Comparison of ENCODE assay signal across 1 cellular context in genomic region chr1:222713091-222714012, GRCh38.
A peak's percentile ranks its signal among the peaks of the same experiment; 100 is the strongest.
TF ChIP-seq lines count a peak whose summit lies in the region.

No MANE protein-coding gene starts in this region.

TF ChIP-seq in HepG2, 621 proteins besides CTCF, POLR2A, EP300 and RAD21 (continued from another document and continues in another):
- TF ChIP-seq POLR2G (IDR thresholded peaks at IDR 0.05; ENCODE audit: low read depth, low read length) (peak; percentile 69), RARG (CRISPR knock-in tag; IDR thresholded peaks at IDR 0.05; ENCODE audit: low read depth) (no peak), BHLHE40 (IDR thresholded peaks at IDR 0.05; ENCODE audit: low read length) (peak; percentile 96), NFKBIZ (CRISPR knock-in tag; IDR thresholded peaks at IDR 0.05) (no peak), PBX3 (CRISPR knock-in tag; IDR thresholded peaks at IDR 0.05; ENCODE audit: borderline replicate concordance) (no peak), HOXA9 (CRISPR knock-in tag; IDR thresholded peaks at IDR 0.05; ENCODE audit: borderline replicate concordance) (no peak), NR2F1 (CRISPR knock-in tag; IDR thresholded peaks at IDR 0.05) (no peak), HOXA7 (CRISPR knock-in tag; IDR thresholded peaks at IDR 0.05) (no peak), ZNF34 (CRISPR knock-in tag; IDR thresholded peaks at IDR 0.05; ENCODE audit: borderline replicate concordance) (no peak), ZNF296 (CRISPR knock-in tag; conservative IDR thresholded peaks at IDR 0.05) (no peak), ATF2 (CRISPR knock-in tag; IDR thresholded peaks at IDR 0.05) (peak; percentile 41; the same call in 1 of the 2 replicates), NCOA5 (CRISPR knock-in tag; IDR thresholded peaks at IDR 0.05) (no peak), ZBTB37 (CRISPR knock-in tag; IDR thresholded peaks at IDR 0.05) (no peak), FLYWCH1 (CRISPR knock-in tag; IDR thresholded peaks at IDR 0.05) (no peak), ZNF407 (CRISPR knock-in tag; IDR thresholded peaks at IDR 0.05; ENCODE audit: not compliant biosample characterization) (no peak), NONO (IDR thresholded peaks at IDR 0.05) (no peak), NONO (CRISPR knock-in tag; conservative IDR thresholded peaks at IDR 0.05) (0 out of 2 replicates have a peak, but pooled peaks have one; percentile 25), ZNF652 (CRISPR knock-in tag; IDR thresholded peaks at IDR 0.05; ENCODE audit: borderline replicate concordance, low read depth) (no peak), ARNT2 (CRISPR knock-in tag; IDR thresholded peaks at IDR 0.05; ENCODE audit: low read depth) (no peak), ZBTB49 (CRISPR knock-in tag; IDR thresholded peaks at IDR 0.05; ENCODE audit: borderline replicate concordance) (no peak), KDM4B (CRISPR knock-in tag; IDR thresholded peaks at IDR 0.05) (0 out of 2 replicates have a peak, but pooled peaks have one; percentile 17), RFX1 (IDR thresholded peaks at IDR 0.05) (no peak), ATF7 (IDR thresholded peaks at IDR 0.05) (no peak), ATF7 (CRISPR knock-in tag; IDR thresholded peaks at IDR 0.05) (no peak), ATF7-NPFF (CRISPR knock-in tag; IDR thresholded peaks at IDR 0.05; ENCODE audit: low read depth) (no peak), ZBTB1 (CRISPR knock-in tag; IDR thresholded peaks at IDR 0.05; ENCODE audit: borderline replicate concordance) (no peak), ZFP41 (CRISPR knock-in tag; IDR thresholded peaks at IDR 0.05; ENCODE audit: borderline replicate concordance) (no peak), ZNF180 (CRISPR knock-in tag; IDR thresholded peaks at IDR 0.05; ENCODE audit: borderline replicate concordance, low read depth) (no peak), DNMT1 (CRISPR knock-in tag; IDR thresholded peaks at IDR 0.05) (no peak), RBFOX2 (IDR thresholded peaks at IDR 0.05; ENCODE audit: low read depth, low read length) (peak; percentile 43; the same call in 1 of the 2 replicates), IKZF1 (IDR thresholded peaks at IDR 0.05) (no peak), TCF12 (IDR thresholded peaks at IDR 0.05) (no peak), TCF12 (CRISPR knock-in tag; IDR thresholded peaks at IDR 0.05) (peak; percentile 14; the same call in 1 of the 2 replicates), ZNF44 (CRISPR knock-in tag; IDR thresholded peaks at IDR 0.05) (no peak), ZNF841 (CRISPR knock-in tag; IDR thresholded peaks at IDR 0.05; ENCODE audit: borderline replicate concordance) (no peak), NKX3-1 (CRISPR knock-in tag; IDR thresholded peaks at IDR 0.05) (peak; percentile 58; the same call in 1 of the 2 replicates), ZBTB43 (CRISPR knock-in tag; conservative IDR thresholded peaks at IDR 0.05) (0 out of 2 replicates have a peak, but pooled peaks have one; percentile 29), ZFYVE20 (CRISPR knock-in tag; IDR thresholded peaks at IDR 0.05; ENCODE audit: borderline replicate concordance, low read depth) (no peak), ZNF644 (CRISPR knock-in tag; IDR thresholded peaks at IDR 0.05; ENCODE audit: low read depth) (no peak), HNF4G (IDR thresholded peaks at IDR 0.05; ENCODE audit: borderline replicate concordance, low read depth, low read length) (no peak), HNF4G (CRISPR knock-in tag; IDR thresholded peaks at IDR 0.05; ENCODE audit: borderline replicate concordance, low read depth) (peak; percentile 24; the same call in 1 of the 2 replicates), ARNTL (CRISPR knock-in tag; IDR thresholded peaks at IDR 0.05) (no peak), PAF1 (CRISPR knock-in tag; IDR thresholded peaks at IDR 0.05) (no peak), NBN (conservative IDR thresholded peaks at IDR 0.05) (no peak), ZNF280D (CRISPR knock-in tag; IDR thresholded peaks at IDR 0.05) (peak; percentile 45; the same call in 1 of the 2 replicates), ZNF20 (CRISPR knock-in tag; IDR thresholded peaks at IDR 0.05) (no peak), YEATS2 (CRISPR knock-in tag; IDR thresholded peaks at IDR 0.05; ENCODE audit: borderline replicate concordance) (peak; percentile 82; the same call in 1 of the 2 replicates), TFDP1 (CRISPR knock-in tag; IDR thresholded peaks at IDR 0.05; ENCODE audit: borderline replicate concordance) (peak; percentile 64; the same call in 1 of the 2 replicates)
